ENCODE assay signal across 8 cellular contexts in genomic region chr13:111474136-111475002, GRCh38.
A peak's percentile ranks its signal among the peaks of the same experiment; 100 is the strongest.
DNase-seq lines count a peak whose midpoint lies in the region; ATAC-seq and TF ChIP-seq lines count a peak whose summit lies in the region.

No MANE protein-coding gene starts in this region.

- no peak overlapping the region for H3K27ac ChIP-seq in RWPE1
- H3K27ac ChIP-seq in fibroblast of lung (ENCODE audit: insufficient read depth, low read length): no peak overlapping the region

- H3K27me3 ChIP-seq in fibroblast of lung (ENCODE audit: control insufficient read depth, insufficient read depth, low read length): no peaks in the 10 kb centered on the region

- DNase-seq in EL: peak; percentile 38
- DNase-seq in LNCaP clone FGC (ENCODE audit: low read depth): peak; percentile 11
- peak; percentile 71 for DNase-seq in RWPE1 (ENCODE audit: low spot score)
- DNase-seq in fibroblast of lung (ENCODE audit: low read depth in 2 of 2): peak; percentile 19 to 57
- DNase-seq in neural crest cell (ENCODE audit: low read depth, low spot score): peak; percentile 20
- DNase-seq in T-helper 2 cell treated with Interferon-gamma antibody and Interleukin-4, amounts not matched to agents 5 μg/mL and 100 μg/mL, for 36 hours (ENCODE audit: low spot score): no peak
- DNase-seq in stimulated activated CD4-positive, alpha-beta T cell treated with anti-CD3 and anti-CD28 coated beads, Interleukin-4, amount 100 ng/mL, for 24 hours: no peak

- H3K4me3 ChIP-seq in LNCaP clone FGC (ENCODE audit: low read depth, low read length) (no peak overlapping the region), fibroblast of lung (replicated peaks in 1 of 4; ENCODE audit: control extremely low read depth in 1 of 4, insufficient read depth in 1 of 4, low read depth in 3 of 4, low read length in 4 of 4) (no peak overlapping the region)

- no peaks in the 10 kb centered on the region for H3K27me3 Mint-ChIP-seq in neural crest cell (ENCODE audit: low read depth)
- no peaks in the 10 kb centered on the region for H3K27me3 Mint-ChIP-seq in T-helper 2 cell treated with Interferon-gamma antibody and Interleukin-4, amounts not matched to agents 5 μg/mL and 100 μg/mL, for 36 hours (ENCODE audit: low read depth)

- H3K27ac Mint-ChIP-seq in neural crest cell (ENCODE audit: unreplicated experiment): no peak overlapping the region
- no peak overlapping the region for H3K27ac Mint-ChIP-seq in T-helper 2 cell treated with Interferon-gamma antibody and Interleukin-4, amounts not matched to agents 5 μg/mL and 100 μg/mL, for 36 hours

- no peaks in the 10 kb centered on the region for H3K4me1 ChIP-seq in fibroblast of lung (ENCODE audit: control insufficient read depth, extremely low read depth, insufficient read depth, low read length)

- no peak overlapping the region for H3K4me3 Mint-ChIP-seq in neural crest cell
- H3K4me3 Mint-ChIP-seq in T-helper 2 cell treated with Interferon-gamma antibody and Interleukin-4, amounts not matched to agents 5 μg/mL and 100 μg/mL, for 36 hours: no peak overlapping the region

- no peak overlapping the region for H3K4me2 ChIP-seq in fibroblast of lung (ENCODE audit: extremely low read depth, insufficient read depth, low read length)

- H2AFZ ChIP-seq in fibroblast of lung (ENCODE audit: low read length): no peak overlapping the region

- no peaks in the 10 kb centered on the region for H4K20me1 ChIP-seq in fibroblast of lung (ENCODE audit: control insufficient read depth, extremely low read depth, insufficient read depth, low read length)

- POLR2A ChIA-PET in RWPE1 (lab: Yijun Ruan, JAX; ENCODE audit: low non-redundant PET): no interaction called here

- no peaks in the 10 kb centered on the region for H3K79me2 ChIP-seq in fibroblast of lung (ENCODE audit: control insufficient read depth, insufficient read depth, low read length)

- H3K36me3 ChIP-seq in fibroblast of lung (ENCODE audit: control insufficient read depth, insufficient read depth, low read length): no peaks in the 10 kb centered on the region

- no peaks in the 10 kb centered on the region for H3K4me1 Mint-ChIP-seq in neural crest cell
- no peaks in the 10 kb centered on the region for H3K4me1 Mint-ChIP-seq in T-helper 2 cell treated with Interferon-gamma antibody and Interleukin-4, amounts not matched to agents 5 μg/mL and 100 μg/mL, for 36 hours (ENCODE audit: low read depth)

- H3K9ac ChIP-seq in fibroblast of lung (ENCODE audit: insufficient read depth, low read length): no peak overlapping the region

- no peaks in the 10 kb centered on the region for H3K9me3 ChIP-seq in fibroblast of lung (ENCODE audit: control insufficient read depth, insufficient read depth, low read depth, low read length)

- TF ChIP-seq CTCF in LNCaP clone FGC (IDR thresholded peaks at IDR 0.05; ENCODE audit: control insufficient read depth, extremely low read depth, insufficient read depth) (peak; percentile 65), RWPE1 (conservative IDR thresholded peaks at IDR 0.05; ENCODE audit: low read depth) (peak; percentile 51), fibroblast of lung (conservative IDR thresholded peaks at IDR 0.05 in 1 of 2, IDR thresholded peaks at IDR 0.05 in 1 of 2; ENCODE audit: low read depth in 1 of 2, low read length in 2 of 2) (peak; percentile 50 to 53), neural crest cell (conservative IDR thresholded peaks at IDR 0.05) (peak; percentile 80)

- no peaks in the 10 kb centered on the region for H3K9me3 Mint-ChIP-seq in neural crest cell
- H3K9me3 Mint-ChIP-seq in T-helper 2 cell treated with Interferon-gamma antibody and Interleukin-4, amounts not matched to agents 5 μg/mL and 100 μg/mL, for 36 hours: no peaks in the 10 kb centered on the region

- ATAC-seq in HG02588 (IDR thresholded peaks at IDR 0.05; ENCODE audit: unreplicated experiment): no peak

- H3K36me3 Mint-ChIP-seq in neural crest cell (ENCODE audit: low read depth): no peaks in the 10 kb centered on the region
- H3K36me3 Mint-ChIP-seq in T-helper 2 cell treated with Interferon-gamma antibody and Interleukin-4, amounts not matched to agents 5 μg/mL and 100 μg/mL, for 36 hours (ENCODE audit: low read depth): no peaks in the 10 kb centered on the region

- CTCF ChIA-PET in RWPE1 (lab: Yijun Ruan, JAX): interaction anchor here (0.6 to 2.3 kb wide), 12 partner anchors 18 to 1556 kb away, joined by 3 to 29 read pairs (median 3); no protein-coding TSS in a partner anchor

Comparison
In these comparisons a context has a peak if more than half of its experiments do, and no peak if none do; other contexts are left out.
1. DNase-seq: peak in EL (single experiment), LNCaP clone FGC (single experiment), RWPE1 (single experiment), fibroblast of lung (2 of 2) and neural crest cell (single experiment); none in T-helper 2 cell treated with Interferon-gamma antibody and Interleukin-4, amounts not matched to agents 5 μg/mL and 100 μg/mL, for 36 hours (single experiment) and stimulated activated CD4-positive, alpha-beta T cell treated with anti-CD3 and anti-CD28 coated beads, Interleukin-4, amount 100 ng/mL, for 24 hours (single experiment).
2. Peak in every context shown above with its lines, with median percentiles within 50 percentile points of each other: CTCF ChIP-seq.